27 cellular contexts compared by ENCODE assay signal in genomic region chr6:42462474-42462972, GRCh38.
"Had no signal": no experiment of that assay in that cellular context is flagged by ENCODE, and none has a peak within 500 bp of the region (broad histone marks: within the 10 kb centered on the region; RNA-seq: fewer than 3 reads in every experiment).

No MANE protein-coding gene starts in this region.

- DNase-seq: natural killer cell; occipital lobe; ovary; posterior cingulate gyrus; psoas muscle; right cardiac atrium; right lobe of liver; sigmoid colon; small intestine; stimulated activated CD4-positive, alpha-beta T cell treated with anti-CD3 and anti-CD28 coated beads, Interleukin-15, amount 100 ng/mL, for 24 hours; stimulated activated CD4-positive, alpha-beta T cell treated with anti-CD3 and anti-CD28 coated beads, Interleukin-2, amount 100 ng/mL, for 24 hours; stimulated activated CD4-positive, alpha-beta T cell treated with anti-CD3 and anti-CD28 coated beads, Interleukin-2, amount 100 ng/mL, for 48 hours; stimulated activated CD4-positive, alpha-beta T cell treated with anti-CD3 and anti-CD28 coated beads, Interleukin-4, amount 100 ng/mL, for 24 hours; stimulated activated naive B cell treated with anti-CD40 and anti-IgM and Interleukin-4, amounts not matched to agents 10 μg/mL and 1 μg/mL and 100 μg/mL, for 72 hours; stimulated activated naive CD4-positive, alpha-beta T cell treated with Interleukin-2 at 50 U/mL for 16 hours; stomach; thyroid gland; trophoblast cell had no signal

- H3K27me3 ChIP-seq: neural progenitor cell, ovary, right lobe of liver, sigmoid colon, stomach, thyroid gland, tibial nerve, upper lobe of left lung had no signal

- H3K9me3 ChIP-seq: ovary, psoas muscle, right lobe of liver, sigmoid colon, stomach, thoracic aorta, thyroid gland, tibial nerve, upper lobe of left lung had no signal

- ATAC-seq: natural killer cell; psoas muscle; right cardiac atrium; right lobe of liver; stimulated activated effector memory CD8-positive, alpha-beta T cell treated with anti-CD3 and anti-CD28 coated beads, Interleukin-12 subunit alpha, Interleukin-12 subunit beta, amount 100 ng/mL, for 72 hours; stimulated activated naive B cell treated with anti-CD40 and anti-IgM and Interleukin-4, amounts not matched to agents 10 μg/mL and 1 μg/mL and 100 μg/mL, for 72 hours had no signal

- H3K27ac ChIP-seq: neural progenitor cell, ovary, parathyroid adenoma, psoas muscle, right lobe of liver, sigmoid colon, stomach, thoracic aorta, thyroid gland, tibial nerve, upper lobe of left lung had no signal

- H3K36me3 Mint-ChIP-seq: natural killer cell; neural progenitor cell; stimulated activated effector memory CD8-positive, alpha-beta T cell treated with anti-CD3 and anti-CD28 coated beads, Interleukin-12 subunit alpha, Interleukin-12 subunit beta, amount 100 ng/mL, for 72 hours; stimulated activated naive B cell treated with anti-CD40 and anti-IgM and Interleukin-4, amounts not matched to agents 10 μg/mL and 1 μg/mL and 100 μg/mL, for 72 hours had no signal

- H3K27ac Mint-ChIP-seq: natural killer cell; nephron; neural progenitor cell; progenitor cell of endocrine pancreas; stimulated activated effector memory CD8-positive, alpha-beta T cell treated with anti-CD3 and anti-CD28 coated beads, Interleukin-12 subunit alpha, Interleukin-12 subunit beta, amount 100 ng/mL, for 72 hours; stimulated activated naive B cell treated with anti-CD40 and anti-IgM and Interleukin-4, amounts not matched to agents 10 μg/mL and 1 μg/mL and 100 μg/mL, for 72 hours; stimulated activated naive CD8-positive, alpha-beta T cell treated with anti-CD3 and anti-CD28 coated beads, Interleukin-15, Interleukin-2, amounts not matched to agents 100 ng/mL and 50 ng/mL, for 24 hours had no signal

- H3K27me3 Mint-ChIP-seq: progenitor cell of endocrine pancreas; stimulated activated naive CD8-positive, alpha-beta T cell treated with anti-CD3 and anti-CD28 coated beads, Interleukin-15, Interleukin-2, amounts not matched to agents 100 ng/mL and 50 ng/mL, for 24 hours had no signal

- H3K4me3 Mint-ChIP-seq: natural killer cell; nephron; neural progenitor cell; stimulated activated effector memory CD8-positive, alpha-beta T cell treated with anti-CD3 and anti-CD28 coated beads, Interleukin-12 subunit alpha, Interleukin-12 subunit beta, amount 100 ng/mL, for 72 hours; stimulated activated naive B cell treated with anti-CD40 and anti-IgM and Interleukin-4, amounts not matched to agents 10 μg/mL and 1 μg/mL and 100 μg/mL, for 72 hours; stimulated activated naive CD8-positive, alpha-beta T cell treated with anti-CD3 and anti-CD28 coated beads, Interleukin-15, Interleukin-2, amounts not matched to agents 100 ng/mL and 50 ng/mL, for 24 hours had no signal

- H3K4me1 Mint-ChIP-seq: natural killer cell; nephron; neural progenitor cell; stimulated activated effector memory CD8-positive, alpha-beta T cell treated with anti-CD3 and anti-CD28 coated beads, Interleukin-12 subunit alpha, Interleukin-12 subunit beta, amount 100 ng/mL, for 72 hours; stimulated activated naive B cell treated with anti-CD40 and anti-IgM and Interleukin-4, amounts not matched to agents 10 μg/mL and 1 μg/mL and 100 μg/mL, for 72 hours had no signal

- H3K9me3 Mint-ChIP-seq: natural killer cell; stimulated activated effector memory CD8-positive, alpha-beta T cell treated with anti-CD3 and anti-CD28 coated beads, Interleukin-12 subunit alpha, Interleukin-12 subunit beta, amount 100 ng/mL, for 72 hours; stimulated activated naive B cell treated with anti-CD40 and anti-IgM and Interleukin-4, amounts not matched to agents 10 μg/mL and 1 μg/mL and 100 μg/mL, for 72 hours had no signal
